In the genomic region with DNA sequence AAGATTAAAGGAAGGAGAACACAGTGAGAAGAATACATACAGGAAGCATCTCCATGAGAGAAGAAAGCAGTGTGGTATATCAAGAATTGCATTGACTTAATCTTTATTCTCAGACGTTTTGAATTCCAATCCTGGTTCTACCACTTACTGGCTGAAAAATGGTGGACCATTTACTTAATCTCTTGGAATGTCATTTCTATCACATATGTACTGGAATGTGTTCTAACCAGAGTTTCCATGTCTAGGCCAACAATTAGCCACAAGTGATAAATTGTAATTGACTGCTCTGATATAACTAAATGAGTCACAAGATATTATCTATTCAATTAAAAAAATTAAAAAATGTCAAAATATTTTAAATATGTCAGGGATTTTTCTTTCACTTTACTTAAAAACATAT, we compare ENCODE assay signal across 22 cellular contexts.
DNase-seq lines count a peak whose midpoint lies in the region; ATAC-seq, FAIRE-seq and TF ChIP-seq lines count a peak whose summit lies in the region.
"Had no signal": no experiment of that assay in that cellular context is flagged by ENCODE, and none has a peak within 500 bp of the region (broad histone marks: within the 10 kb centered on the region; RNA-seq: fewer than 3 reads in every experiment).

No MANE protein-coding gene starts in this region.

- no peak for DNase-seq in SK-N-SH
- no peak for DNase-seq in osteoblast (ENCODE audit: insufficient read length, low spot score, missing footprints)
- DNase-seq in small intestine = no peak
- DNase-seq in AG20443 (ENCODE audit: low spot score) = no peak
- no peak for DNase-seq in frontal cortex (ENCODE audit: low spot score in 2 of 2)
- DNase-seq in pons (ENCODE audit: low spot score) = no peak
- DNase-seq: AML-193; BE2C; CD4-positive, alpha-beta T cell; CD8-positive, alpha-beta memory T cell; DMS79 treated with DMSO at 0.1 percent for 48 hours; GF-D8; GOT3; HFFc6 had no signal

- H3K4me1 ChIP-seq in SK-N-SH (ENCODE audit: control insufficient read depth in 1 of 2, insufficient read depth in 2 of 2, low read depth in 1 of 2, low read length in 1 of 2) = no peaks in the 10 kb centered on the region; a peak in 1 of 4 replicates
- H3K4me1 ChIP-seq in osteoblast (ENCODE audit: insufficient read depth, low read length) = no peaks in the 10 kb centered on the region
- H3K4me1 ChIP-seq in small intestine (ENCODE audit: control insufficient read depth in 2 of 2, insufficient read depth in 1 of 2, low read depth in 1 of 2, low read length in 1 of 2) = no peaks in the 10 kb centered on the region
- H3K4me1 ChIP-seq: BE2C; BLaER1 treated with 17β-estradiol and CSF1 and Interleukin-3, amounts not matched to agents 10 nM and 100 nM; HAP-1 had no signal

- TF ChIP-seq EP300 in SK-N-SH (IDR thresholded peaks at IDR 0.05; ENCODE audit: borderline replicate concordance in 1 of 2, low read depth in 1 of 2, low read length in 1 of 2) = no peak

- WGBS in SK-N-SH (ENCODE audit: low lambda C conversion rate) = 70% methylated on average over 1 of the region's 1 CpG
- WGBS in small intestine, 3 donors = 50 to 64% (median 62%) methylated on average over 1 of the region's 1 CpG

- H2AFZ ChIP-seq in SK-N-SH (ENCODE audit: low read depth) (no peak overlapping the region), osteoblast (ENCODE audit: low read length) (peak overlapping the region; percentile 31)

- no peak overlapping the region for H3K9ac ChIP-seq in SK-N-SH
- H3K9ac ChIP-seq: BLaER1 treated with 17β-estradiol and CSF1 and Interleukin-3, amounts not matched to agents 10 nM and 100 nM had no signal

- H3K9me3 ChIP-seq in SK-N-SH (no peaks in the 10 kb centered on the region), osteoblast (ENCODE audit: low read depth, low read length) (no peaks in the 10 kb centered on the region), small intestine (ENCODE audit: control insufficient read depth, low read depth) (no peaks in the 10 kb centered on the region)
- H3K9me3 ChIP-seq: BE2C; BLaER1 treated with 17β-estradiol and CSF1 and Interleukin-3, amounts not matched to agents 10 nM and 100 nM; HAP-1 had no signal

- ATAC-seq in SK-N-SH treated with all-trans-retinoic acid at 6 μM for 48 hours = peak; percentile 21; the same call in 2 of the 3 replicates

- no peak overlapping the region for H3K4me2 ChIP-seq in SK-N-SH
- no peak overlapping the region for H3K4me2 ChIP-seq in osteoblast (ENCODE audit: insufficient read depth, low read length)
- H3K4me2 ChIP-seq: BLaER1 treated with 17β-estradiol and CSF1 and Interleukin-3, amounts not matched to agents 10 nM and 100 nM had no signal

- no peaks in the 10 kb centered on the region for H3K27me3 ChIP-seq in SK-N-SH (ENCODE audit: insufficient read depth)
- no peaks in the 10 kb centered on the region for H3K27me3 ChIP-seq in osteoblast (ENCODE audit: insufficient read depth, low read length)
- no peaks in the 10 kb centered on the region for H3K27me3 ChIP-seq in small intestine (ENCODE audit: control insufficient read depth in 2 of 2, insufficient read depth in 2 of 2, low read length in 2 of 2)
- H3K27me3 ChIP-seq: BE2C; BLaER1 treated with 17β-estradiol and CSF1 and Interleukin-3, amounts not matched to agents 10 nM and 100 nM had no signal

- no peaks in the 10 kb centered on the region for H3K79me2 ChIP-seq in SK-N-SH (ENCODE audit: insufficient read depth)
- no peaks in the 10 kb centered on the region for H3K79me2 ChIP-seq in osteoblast (ENCODE audit: insufficient read depth, low read length)

- POLR2A ChIA-PET in SK-N-SH (lab: Yijun Ruan, JAX) = no interaction called here

- H3F3A ChIP-seq in SK-N-SH (replicated peaks; ENCODE audit: insufficient read depth) = no peaks in the 10 kb centered on the region

- CTCF ChIA-PET in SK-N-SH (lab: Yijun Ruan, JAX) = no interaction called here

- H3K4me3 ChIP-seq in SK-N-SH (ENCODE audit: low read depth in 2 of 2, low read length in 1 of 2) (no peak overlapping the region), osteoblast (ENCODE audit: insufficient read depth, low read length) (no peak overlapping the region), small intestine (ENCODE audit: low read depth in 1 of 2, low read length in 2 of 2) (no peak overlapping the region)
- H3K4me3 ChIP-seq: BLaER1 treated with 17β-estradiol and CSF1 and Interleukin-3, amounts not matched to agents 10 nM and 100 nM; HAP-1 had no signal

- H3K27ac ChIP-seq in SK-N-SH (ENCODE audit: low read depth in 2 of 2, low read length in 1 of 2) (no peak overlapping the region), osteoblast (ENCODE audit: low read depth, low read length) (no peak overlapping the region), small intestine (ENCODE audit: low read depth in 1 of 2, low read length in 1 of 2) (no peak overlapping the region)
- H3K27ac ChIP-seq: 22Rv1; BLaER1 treated with 17β-estradiol and CSF1 and Interleukin-3, amounts not matched to agents 10 nM and 100 nM had no signal

- TF ChIP-seq CTCF in SK-N-SH (IDR thresholded peaks at IDR 0.05) (no peak), osteoblast (IDR thresholded peaks at IDR 0.05; ENCODE audit: extremely low read depth, low read depth, low read length) (no peak)

- H4K20me1 ChIP-seq in SK-N-SH (ENCODE audit: insufficient read depth) (no peaks in the 10 kb centered on the region), osteoblast (ENCODE audit: insufficient read depth, low read length) (no peaks in the 10 kb centered on the region)
- H4K20me1 ChIP-seq: BLaER1 treated with 17β-estradiol and CSF1 and Interleukin-3, amounts not matched to agents 10 nM and 100 nM had no signal

- H3K9me2 ChIP-seq in SK-N-SH = no peaks in the 10 kb centered on the region

- TF ChIP-seq RAD21 in SK-N-SH (IDR thresholded peaks at IDR 0.05; ENCODE audit: low read length) = no peak

- no peaks in the 10 kb centered on the region for H3K36me3 ChIP-seq in SK-N-SH (replicated peaks in 1 of 2; ENCODE audit: control insufficient read depth in 1 of 2, insufficient read depth in 2 of 2, low read length in 1 of 2)
- no peaks in the 10 kb centered on the region for H3K36me3 ChIP-seq in osteoblast (ENCODE audit: insufficient read depth, low read length)
- no peaks in the 10 kb centered on the region for H3K36me3 ChIP-seq in small intestine (ENCODE audit: control insufficient read depth in 2 of 2, insufficient read depth in 2 of 2, low read length in 2 of 2)
- H3K36me3 ChIP-seq: BE2C; BLaER1 treated with 17β-estradiol and CSF1 and Interleukin-3, amounts not matched to agents 10 nM and 100 nM; HAP-1 had no signal

- FAIRE-seq in small intestine (lab: Jason Lieb, UNC) = peak; percentile 55
- FAIRE-seq in frontal cortex (lab: Jason Lieb, UNC) = no peak
- FAIRE-seq: A204.1, GM12891, GM18507, H54 had no signal

TF ChIP-seq in SK-N-SH treated with all-trans-retinoic acid at 6 μM for 48 hours, 23 proteins besides CTCF, POLR2A, EP300 and RAD21 (continues in another document):
- TF ChIP-seq ZNF8 (CRISPR knock-in tag; IDR thresholded peaks at IDR 0.05) (no peak), ZFP30 (CRISPR knock-in tag; IDR thresholded peaks at IDR 0.05) (no peak), RARB (CRISPR knock-in tag; IDR thresholded peaks at IDR 0.05) (no peak)
- TF ChIP-seq, protein P1, sequence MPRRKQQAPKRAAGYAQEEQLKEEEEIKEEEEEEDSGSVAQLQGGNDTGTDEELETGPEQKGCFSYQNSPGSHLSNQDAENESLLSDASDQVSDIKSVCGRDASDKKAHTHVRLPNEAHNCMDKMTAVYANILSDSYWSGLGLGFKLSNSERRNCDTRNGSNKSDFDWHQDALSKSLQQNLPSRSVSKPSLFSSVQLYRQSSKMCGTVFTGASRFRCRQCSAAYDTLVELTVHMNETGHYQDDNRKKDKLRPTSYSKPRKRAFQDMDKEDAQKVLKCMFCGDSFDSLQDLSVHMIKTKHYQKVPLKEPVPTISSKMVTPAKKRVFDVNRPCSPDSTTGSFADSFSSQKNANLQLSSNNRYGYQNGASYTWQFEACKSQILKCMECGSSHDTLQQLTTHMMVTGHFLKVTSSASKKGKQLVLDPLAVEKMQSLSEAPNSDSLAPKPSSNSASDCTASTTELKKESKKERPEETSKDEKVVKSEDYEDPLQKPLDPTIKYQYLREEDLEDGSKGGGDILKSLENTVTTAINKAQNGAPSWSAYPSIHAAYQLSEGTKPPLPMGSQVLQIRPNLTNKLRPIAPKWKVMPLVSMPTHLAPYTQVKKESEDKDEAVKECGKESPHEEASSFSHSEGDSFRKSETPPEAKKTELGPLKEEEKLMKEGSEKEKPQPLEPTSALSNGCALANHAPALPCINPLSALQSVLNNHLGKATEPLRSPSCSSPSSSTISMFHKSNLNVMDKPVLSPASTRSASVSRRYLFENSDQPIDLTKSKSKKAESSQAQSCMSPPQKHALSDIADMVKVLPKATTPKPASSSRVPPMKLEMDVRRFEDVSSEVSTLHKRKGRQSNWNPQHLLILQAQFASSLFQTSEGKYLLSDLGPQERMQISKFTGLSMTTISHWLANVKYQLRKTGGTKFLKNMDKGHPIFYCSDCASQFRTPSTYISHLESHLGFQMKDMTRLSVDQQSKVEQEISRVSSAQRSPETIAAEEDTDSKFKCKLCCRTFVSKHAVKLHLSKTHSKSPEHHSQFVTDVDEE (CRISPR knock-in tag; IDR thresholded peaks at IDR 0.05) = no peak

TF ChIP-seq in SK-N-SH, 30 proteins besides CTCF, POLR2A, EP300 and RAD21 (continues in another document):
- no peak for TF ChIP-seq SMC3 (IDR thresholded peaks at IDR 0.05; ENCODE audit: low read depth, low read length)
- TF ChIP-seq, protein P2, sequence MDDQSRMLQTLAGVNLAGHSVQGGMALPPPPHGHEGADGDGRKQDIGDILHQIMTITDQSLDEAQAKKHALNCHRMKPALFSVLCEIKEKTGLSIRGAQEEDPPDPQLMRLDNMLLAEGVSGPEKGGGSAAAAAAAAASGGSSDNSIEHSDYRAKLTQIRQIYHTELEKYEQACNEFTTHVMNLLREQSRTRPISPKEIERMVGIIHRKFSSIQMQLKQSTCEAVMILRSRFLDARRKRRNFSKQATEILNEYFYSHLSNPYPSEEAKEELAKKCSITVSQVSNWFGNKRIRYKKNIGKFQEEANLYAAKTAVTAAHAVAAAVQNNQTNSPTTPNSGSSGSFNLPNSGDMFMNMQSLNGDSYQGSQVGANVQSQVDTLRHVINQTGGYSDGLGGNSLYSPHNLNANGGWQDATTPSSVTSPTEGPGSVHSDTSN (IDR thresholded peaks at IDR 0.05) = no peak
- TF ChIP-seq JUND (IDR thresholded peaks at IDR 0.05) = no peak
- TF ChIP-seq, protein P3, sequence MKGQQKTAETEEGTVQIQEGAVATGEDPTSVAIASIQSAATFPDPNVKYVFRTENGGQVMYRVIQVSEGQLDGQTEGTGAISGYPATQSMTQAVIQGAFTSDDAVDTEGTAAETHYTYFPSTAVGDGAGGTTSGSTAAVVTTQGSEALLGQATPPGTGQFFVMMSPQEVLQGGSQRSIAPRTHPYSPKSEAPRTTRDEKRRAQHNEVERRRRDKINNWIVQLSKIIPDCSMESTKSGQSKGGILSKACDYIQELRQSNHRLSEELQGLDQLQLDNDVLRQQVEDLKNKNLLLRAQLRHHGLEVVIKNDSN (IDR thresholded peaks at IDR 0.05; ENCODE audit: borderline replicate concordance, low read depth) = no peak
- TF ChIP-seq TAF1 (IDR thresholded peaks at IDR 0.05; ENCODE audit: borderline replicate concordance, low read depth, low read length) = no peak
- no peak for TF ChIP-seq EZH2phosphoT487 (IDR thresholded peaks at IDR 0.05; ENCODE audit: borderline replicate concordance, low read depth)
- no peak for TF ChIP-seq POLR2AphosphoS5 (IDR thresholded peaks at IDR 0.05; ENCODE audit: low read depth, low read length)
- no peak for TF ChIP-seq GABPA (IDR thresholded peaks at IDR 0.05; ENCODE audit: low read depth)
